In genomic region chr7:36048141-36048901, GRCh38 we compare ENCODE assay signal across 9 cellular contexts.
DNase-seq lines count a peak whose midpoint lies in the region; ATAC-seq, FAIRE-seq and TF ChIP-seq lines count a peak whose summit lies in the region.
"Had no signal": no experiment of that assay in that cellular context is flagged by ENCODE, and none has a peak within 500 bp of the region (broad histone marks: within the 10 kb centered on the region; RNA-seq: fewer than 3 reads in every experiment).

No MANE protein-coding gene starts in this region.

- no peaks in the 10 kb centered on the region for H3K79me2 ChIP-seq in neural progenitor cell (ENCODE audit: low read depth)

- H3F3A ChIP-seq in neural progenitor cell (ENCODE audit: low read depth) = no peaks in the 10 kb centered on the region

- H2AFZ ChIP-seq in neural progenitor cell (replicated peaks) = no peak overlapping the region

- no peaks in the 10 kb centered on the region for H3K9me3 ChIP-seq in neural progenitor cell (ENCODE audit: low read depth)

- peak overlapping the region; percentile 59 for H3K27ac Mint-ChIP-seq in neural progenitor cell
- H3K27ac Mint-ChIP-seq: dendritic cell treated with granulocyte-macrophage colony-stimulating factor and Interleukin-4, amounts not matched to agents 40 ng/mL and 50 ng/mL, for 4 days had no signal

- no peak overlapping the region for H3K4me3 Mint-ChIP-seq in neural progenitor cell
- H3K4me3 Mint-ChIP-seq: dendritic cell treated with granulocyte-macrophage colony-stimulating factor and Interleukin-4, amounts not matched to agents 40 ng/mL and 50 ng/mL, for 4 days had no signal

- H3K27me3 ChIP-seq in neural progenitor cell = no peaks in the 10 kb centered on the region

- H3K36me3 ChIP-seq in neural progenitor cell = no peaks in the 10 kb centered on the region

- no peaks in the 10 kb centered on the region for H4K20me1 ChIP-seq in neural progenitor cell (ENCODE audit: low read depth)

- peaks cover 14% of the 10 kb centered on the region for H3K4me1 Mint-ChIP-seq in neural progenitor cell

- peaks cover 9% of the 10 kb centered on the region for H3K4me1 ChIP-seq in neural progenitor cell

- peaks cover 8% of the 10 kb centered on the region for H3K27me3 Mint-ChIP-seq in neural progenitor cell (ENCODE audit: insufficient read depth, low read depth)

- DNase-seq in NCI-H524 treated with DMSO at 0.1 percent for 48 hours (lab: John Stamatoyannopoulos, UW) (peak; percentile 77), choroid plexus epithelial cell (ENCODE audit: low read depth) (peak; percentile 98), neural progenitor cell (ENCODE audit: low spot score) (no peak), D721Med (ENCODE audit: insufficient read length, low spot score) (no peak), globus pallidus (ENCODE audit: low spot score) (no peak)
- DNase-seq in effector CD8-positive, alpha-beta T cell (lab: John Stamatoyannopoulos, UW) = no peak

- H3K9me3 Mint-ChIP-seq in neural progenitor cell = peaks cover 2% of the 10 kb centered on the region
- H3K9me3 Mint-ChIP-seq: dendritic cell treated with granulocyte-macrophage colony-stimulating factor and Interleukin-4, amounts not matched to agents 40 ng/mL and 50 ng/mL, for 4 days had no signal

- H3K4me2 ChIP-seq in neural progenitor cell = no peak overlapping the region

- no peaks in the 10 kb centered on the region for H3K36me3 Mint-ChIP-seq in neural progenitor cell

- H3K27ac ChIP-seq in C4-2B (peak overlapping the region; percentile 26; the same call in 1 of the 2 replicates), neural progenitor cell (no peak overlapping the region)

- TF ChIP-seq CTCF in C4-2B (conservative IDR thresholded peaks at IDR 0.05) = no peak
- no peak for TF ChIP-seq CTCF in choroid plexus epithelial cell (conservative IDR thresholded peaks at IDR 0.05; ENCODE audit: low read depth, low read length)
- no peak for TF ChIP-seq CTCF in neural progenitor cell (IDR thresholded peaks at IDR 0.05)
- no peak for TF ChIP-seq CTCF in D721Med (IDR thresholded peaks at IDR 0.05; ENCODE audit: insufficient read depth, missing control alignments)

- H3K4me3 ChIP-seq in choroid plexus epithelial cell (ENCODE audit: low read depth, low read length) (no peak overlapping the region), neural progenitor cell (no peak overlapping the region)

- H3K9ac ChIP-seq in neural progenitor cell = no peak overlapping the region

- no peak for ATAC-seq in HG03469 (IDR thresholded peaks at IDR 0.05; ENCODE audit: unreplicated experiment)

- no peak for FAIRE-seq in D721Med (lab: Jason Lieb, UNC)

Comparison
In these comparisons a context has a peak if more than half of its experiments do, and no peak if none do; other contexts are left out.
1. DNase-seq: peak in NCI-H524 treated with DMSO at 0.1 percent for 48 hours (single experiment) and choroid plexus epithelial cell (single experiment); none in neural progenitor cell (single experiment), D721Med (single experiment), effector CD8-positive, alpha-beta T cell (single experiment) and globus pallidus (single experiment).